7 cellular contexts compared by ENCODE assay signal in genomic region chr22:36506637-36507517, GRCh38. TPM values are rescaled to one million over a fixed set of nuclear protein-coding genes. Genes with fewer than 3 reads are reported as not detected.
DNase-seq lines count a peak whose midpoint lies in the region; ATAC-seq and TF ChIP-seq lines count a peak whose summit lies in the region.

TSS of gene FOXRED2 (minus strand) at chr22:36507040. CDS start at chr22:36506422, 618 bp downstream.

- no peak for TF ChIP-seq POLR2A in breast epithelium (IDR thresholded peaks at IDR 0.05)

- peak within 1 kb of the TSS; percentile 90 for H3K27ac ChIP-seq in WERI-Rb-1
- H3K27ac ChIP-seq in breast epithelium, result peak within 1 kb of the TSS; percentile 86 to 88
- H3K27ac ChIP-seq in smooth muscle cell (ENCODE audit: low read depth), result peak within 1 kb of the TSS; percentile 10

- 7% methylated on average over 75 of the region's 75 CpGs for WGBS in smooth muscle cell (ENCODE audit: low lambda C conversion rate)

- peak within 1 kb of the TSS; percentile 84 for H3K4me2 ChIP-seq in smooth muscle cell

- intact Hi-C loops in breast epithelium (cut with DNase I; ENCODE audit: low total_unique reads), result no loop called here

- peaks cover 14% of the 10 kb centered on the region for H3F3A ChIP-seq in smooth muscle cell (ENCODE audit: low read depth)

- TF ChIP-seq CTCF in WERI-Rb-1 (IDR thresholded peaks at IDR 0.05; ENCODE audit: low read depth, low read length) (no peak), breast epithelium (IDR thresholded peaks at IDR 0.05) (no peak), smooth muscle cell (IDR thresholded peaks at IDR 0.05; ENCODE audit: borderline replicate concordance, insufficient read depth, poor library complexity, severe bottlenecking) (no peak)

- ATAC-seq in GM18511 (IDR thresholded peaks at IDR 0.05; ENCODE audit: unreplicated experiment) (peak; percentile 90), HG03103 (IDR thresholded peaks at IDR 0.05; ENCODE audit: low read depth, unreplicated experiment) (peak; percentile 65)

- H3K79me2 ChIP-seq in smooth muscle cell (ENCODE audit: low read depth), result no peaks in the 10 kb centered on the region

- peak within 1 kb of the TSS; percentile 62 for H2AFZ ChIP-seq in smooth muscle cell (ENCODE audit: low read depth)

- peaks cover 6% of the 10 kb centered on the region for H4K20me1 ChIP-seq in smooth muscle cell (ENCODE audit: low read depth)

- H3K36me3 ChIP-seq in WERI-Rb-1 (peaks cover 58% of the 10 kb centered on the region), breast epithelium (peaks cover 7% of the 10 kb centered on the region), smooth muscle cell (ENCODE audit: low read depth) (no peaks in the 10 kb centered on the region)

- H3K9me3 ChIP-seq in WERI-Rb-1 (ENCODE audit: severe bottlenecking), result no peaks in the 10 kb centered on the region
- H3K9me3 ChIP-seq in breast epithelium, result no peaks in the 10 kb centered on the region
- H3K9me3 ChIP-seq in smooth muscle cell (replicated peaks; ENCODE audit: low read depth), result no peaks in the 10 kb centered on the region

- no peaks in the 10 kb centered on the region for H3K27me3 ChIP-seq in WERI-Rb-1 (ENCODE audit: insufficient read depth, low read depth, severe bottlenecking)
- H3K27me3 ChIP-seq in breast epithelium, result no peaks in the 10 kb centered on the region
- no peaks in the 10 kb centered on the region for H3K27me3 ChIP-seq in smooth muscle cell (ENCODE audit: low read depth)

- peak within 1 kb of the TSS; percentile 2 for H3K9ac ChIP-seq in smooth muscle cell (ENCODE audit: low read depth)

- H3K4me3 ChIP-seq in WERI-Rb-1 (ENCODE audit: low read depth, low read length) (peak within 1 kb of the TSS; percentile 58), breast epithelium (peak within 1 kb of the TSS; percentile 54 to 74 (median 68)), smooth muscle cell (peak within 1 kb of the TSS; percentile 60)

- peak; percentile 83 for DNase-seq in NCI-H2196 (lab: John Stamatoyannopoulos, UW; ENCODE audit: unreplicated experiment)
- peak; percentile 90 for DNase-seq in WERI-Rb-1
- DNase-seq in breast epithelium (ENCODE audit: low spot score in 2 of 2), result peak; percentile 86 to 89
- peak; percentile 97 for DNase-seq in iPS-NIHi7 (ENCODE audit: extremely low spot score)
- DNase-seq in smooth muscle cell (lab: John Stamatoyannopoulos, UW; ENCODE audit: unreplicated experiment), result peak; percentile 63

- H3K4me1 ChIP-seq in breast epithelium, result no peaks in the 10 kb centered on the region
- no peaks in the 10 kb centered on the region for H3K4me1 ChIP-seq in smooth muscle cell (ENCODE audit: low read depth)

RNA-seq across cellular contexts. Expression of gene FOXRED2, which starts in this region (rescaled TPM):
- total RNA-seq in breast epithelium, result 1 to 10 TPM; 4.9 to 9.9 (median 6.1) TPM
- 2.8 and 3.1 TPM in 2 replicates for total RNA-seq in smooth muscle cell
- 4.2 and 5.2 TPM in 2 replicates for polyA plus RNA-seq in smooth muscle cell

Comparison
In these comparisons a context has a peak if more than half of its experiments do, and no peak if none do; other contexts are left out.
1. Peak in every context shown above with its lines: DNase-seq, ATAC-seq, H3K4me3 ChIP-seq and H3K27ac ChIP-seq.
2. H3K27ac ChIP-seq: peak in every context shown above with its lines; median percentile 90 in WERI-Rb-1; 87 in breast epithelium; 10 in smooth muscle cell.